Comparison of ENCODE assay signal across 11 cellular contexts in genomic region chr16:55323637-55324490, GRCh38. TPM values are rescaled to one million over a fixed set of nuclear protein-coding genes. Genes with fewer than 3 reads are reported as not detected.
DNase-seq lines count a peak whose midpoint lies in the region; ATAC-seq and TF ChIP-seq lines count a peak whose summit lies in the region.
"Had no signal": no experiment of that assay in that cellular context is flagged by ENCODE, and none has a peak within 500 bp of the region (broad histone marks: within the 10 kb centered on the region; RNA-seq: fewer than 3 reads in every experiment).

Gene IRX6 (plus strand): TSS chr16:55324203. CDS start chr16:55325092, 889 bp downstream.

- no peak within 1 kb of the TSS for H3K4me3 ChIP-seq in PC-9

- H3K4me1 ChIP-seq in ES-I3 (ENCODE audit: insufficient read depth, low read length) (no peaks in the 10 kb centered on the region), PC-9 (replicated peaks; ENCODE audit: insufficient read depth) (peaks cover 9% of the 10 kb centered on the region)

- no peaks in the 10 kb centered on the region for H3K9me2 ChIP-seq in PC-9 (ENCODE audit: insufficient read depth)

- intact Hi-C loops in PC-9 (cut with micrococcal nuclease; ENCODE audit: unreplicated experiment) = no loop called here
- intact Hi-C loops in CD4-positive, alpha-beta T cell (cut with DNase I, micrococcal nuclease) = no loop called here

- no peaks in the 10 kb centered on the region for H3K27me3 ChIP-seq in PC-9 (ENCODE audit: insufficient read depth, low read depth)
- peaks cover 55% of the 10 kb centered on the region for H3K27me3 ChIP-seq in CD4-positive, alpha-beta T cell (ENCODE audit: control insufficient read depth, insufficient read depth, low read length)

- no peaks in the 10 kb centered on the region for H3K36me3 ChIP-seq in ES-I3 (ENCODE audit: insufficient read depth, low read length)
- no peaks in the 10 kb centered on the region for H3K36me3 ChIP-seq in PC-9 (ENCODE audit: low read depth)

- H3K36me3 Mint-ChIP-seq in osteocyte (ENCODE audit: unreplicated experiment) = no peaks in the 10 kb centered on the region
- no peaks in the 10 kb centered on the region for H3K36me3 Mint-ChIP-seq in CD4-positive, alpha-beta T cell (ENCODE audit: low read depth)
- H3K36me3 Mint-ChIP-seq: activated naive CD8-positive, alpha-beta T cell treated with anti-CD3 and anti-CD28 coated beads for 36 hours; memory B cell had no signal

- peak within 1 kb of the TSS; percentile 61; the same call in 1 of the 2 replicates for H3K9ac ChIP-seq in ES-I3 (ENCODE audit: low read depth, low read length)

- no peaks in the 10 kb centered on the region for H3K79me2 ChIP-seq in PC-9 (ENCODE audit: low read depth)

- no peak within 1 kb of the TSS for H3K4me2 ChIP-seq in PC-9

- H3K9me3 ChIP-seq in ES-I3 (ENCODE audit: control insufficient read depth, insufficient read depth, low read length) (no peaks in the 10 kb centered on the region), PC-9 (ENCODE audit: insufficient read depth, low read depth) (no peaks in the 10 kb centered on the region)
- no peaks in the 10 kb centered on the region for H3K9me3 ChIP-seq in CD4-positive, alpha-beta T cell (ENCODE audit: control insufficient read depth, low read length)

- no peak within 1 kb of the TSS for H3K27ac Mint-ChIP-seq in osteocyte (ENCODE audit: unreplicated experiment)
- H3K27ac Mint-ChIP-seq in CD4-positive, alpha-beta T cell = no peak within 1 kb of the TSS
- H3K27ac Mint-ChIP-seq: activated naive CD8-positive, alpha-beta T cell treated with anti-CD3 and anti-CD28 coated beads for 36 hours; memory B cell had no signal

- POLR2A ChIA-PET in PC-9 (lab: Charles Lee; ENCODE audit: unreplicated experiment) = no interaction called here
- POLR2A ChIA-PET in CD4-positive, alpha-beta T cell (lab: Charles Lee) = no interaction called here

- H4K20me1 ChIP-seq in PC-9 (ENCODE audit: insufficient read depth) = no peaks in the 10 kb centered on the region

- no peak for ATAC-seq in CD4-positive, alpha-beta T cell (ENCODE audit: poor library complexity)

- BruUV-seq in PC-9 (replicated peaks; lab: Mats Ljungman, UMichigan) = no TSS peak

- no peaks in the 10 kb centered on the region for H3F3A ChIP-seq in PC-9 (ENCODE audit: insufficient read depth, low read depth)

- peak; percentile 71 for DNase-seq in NCI-H2227 (lab: John Stamatoyannopoulos, UW; ENCODE audit: unreplicated experiment)
- peak; percentile 16 for DNase-seq in fibroblast of the conjunctiva (ENCODE audit: low read depth)
- no peak for DNase-seq in osteocyte (ENCODE audit: extremely low spot score, unreplicated experiment)
- no peak for DNase-seq in NCI-H526 (lab: John Stamatoyannopoulos, UW)
- no peak for DNase-seq in PC-9
- no peak for DNase-seq in NAMALWA (ENCODE audit: low spot score)
- DNase-seq in CD4-positive, alpha-beta T cell = no peak
- DNase-seq: activated naive CD8-positive, alpha-beta T cell treated with anti-CD3 and anti-CD28 coated beads for 36 hours; NCI-H2171 treated with DMSO at 0.1 percent for 48 hours had no signal

- H3K27me3 Mint-ChIP-seq in osteocyte (ENCODE audit: unreplicated experiment) = peaks cover 69% of the 10 kb centered on the region
- H3K27me3 Mint-ChIP-seq in CD4-positive, alpha-beta T cell = peaks cover 62% of the 10 kb centered on the region

- H3K27ac ChIP-seq in PC-9 = no peak within 1 kb of the TSS
- H3K27ac ChIP-seq in CD4-positive, alpha-beta T cell (ENCODE audit: low read depth, low read length) = no peak within 1 kb of the TSS

- no peaks in the 10 kb centered on the region for H3K9me3 Mint-ChIP-seq in osteocyte (ENCODE audit: unreplicated experiment)
- H3K9me3 Mint-ChIP-seq in CD4-positive, alpha-beta T cell = no peaks in the 10 kb centered on the region
- H3K9me3 Mint-ChIP-seq: activated naive CD8-positive, alpha-beta T cell treated with anti-CD3 and anti-CD28 coated beads for 36 hours had no signal

- H3K4me1 Mint-ChIP-seq in osteocyte (ENCODE audit: unreplicated experiment) = peaks cover 7% of the 10 kb centered on the region
- H3K4me1 Mint-ChIP-seq in CD4-positive, alpha-beta T cell (ENCODE audit: low read depth) = no peaks in the 10 kb centered on the region
- H3K4me1 Mint-ChIP-seq: activated naive CD8-positive, alpha-beta T cell treated with anti-CD3 and anti-CD28 coated beads for 36 hours; memory B cell had no signal

- TF ChIP-seq CTCF in osteocyte (IDR thresholded peaks at IDR 0.05) (peak; percentile 68), PC-9 (conservative IDR thresholded peaks at IDR 0.05) (no peak; the same call in 1 of the 2 replicates)
- TF ChIP-seq CTCF in CD4-positive, alpha-beta T cell (IDR thresholded peaks at IDR 0.05) = no peak

- H2AFZ ChIP-seq in PC-9 = no peak within 1 kb of the TSS

- CTCF ChIA-PET in PC-9 (lab: Charles Lee) = no interaction called here
- CTCF ChIA-PET in CD4-positive, alpha-beta T cell (lab: Charles Lee) = no interaction called here

- peak within 1 kb of the TSS; percentile 60 for H3K4me3 Mint-ChIP-seq in osteocyte (ENCODE audit: unreplicated experiment)
- H3K4me3 Mint-ChIP-seq in CD4-positive, alpha-beta T cell = no peak within 1 kb of the TSS
- H3K4me3 Mint-ChIP-seq: activated naive CD8-positive, alpha-beta T cell treated with anti-CD3 and anti-CD28 coated beads for 36 hours; memory B cell had no signal

RNA-seq across cellular contexts. Expression of gene IRX6, which starts in this region (rescaled TPM):
- total RNA-seq in osteocyte = 0.38 and 0.63 TPM in 2 replicates
- not detected in 2 replicates for total RNA-seq in PC-9 (2021)
- total RNA-seq in CD4-positive, alpha-beta T cell = not detected
- total RNA-seq: activated naive CD8-positive, alpha-beta T cell treated with anti-CD3 and anti-CD28 coated beads for 36 hours had no signal

Comparison
In these comparisons a context has a peak if more than half of its experiments do, and no peak if none do; other contexts are left out.
1. DNase-seq: peak in NCI-H2227 (single experiment) and fibroblast of the conjunctiva (single experiment); none in osteocyte (single experiment), NCI-H526 (0 of 2), PC-9 (0 of 2), NAMALWA (single experiment) and CD4-positive, alpha-beta T cell (0 of 10).